ENCODE assay signal across 11 cellular contexts in the genomic region with DNA sequence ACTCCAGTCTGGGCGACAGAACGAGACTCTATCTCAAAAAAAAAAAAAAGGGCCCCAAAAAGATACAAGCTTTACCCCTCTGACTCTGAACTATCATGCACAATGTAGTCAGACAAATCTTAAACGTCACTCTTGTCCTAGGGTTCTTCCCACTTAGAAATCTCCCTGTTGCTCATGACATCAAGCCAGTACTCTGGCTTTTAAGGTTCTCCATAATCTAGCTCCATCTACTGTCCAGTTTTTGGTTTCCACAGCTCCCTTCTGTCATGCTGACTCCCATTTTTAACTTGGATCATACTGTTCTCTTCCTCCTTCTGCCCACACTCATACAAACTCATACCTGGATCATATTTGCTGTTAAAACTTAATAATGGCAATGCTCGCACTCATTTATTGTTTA.
DNase-seq lines count a peak whose midpoint lies in the region; ATAC-seq, FAIRE-seq and TF ChIP-seq lines count a peak whose summit lies in the region.
"Had no signal": no experiment of that assay in that cellular context is flagged by ENCODE, and none has a peak within 500 bp of the region (broad histone marks: within the 10 kb centered on the region; RNA-seq: fewer than 3 reads in every experiment).

No MANE protein-coding gene starts in this region.

- H3K27ac ChIP-seq in AG04450 (ENCODE audit: low read depth, low read length) (no peak overlapping the region), small intestine (ENCODE audit: low read depth in 1 of 2, low read length in 1 of 2) (no peak overlapping the region)
- H3K27ac ChIP-seq: parathyroid adenoma had no signal

- DNase-seq in AG04450 (ENCODE audit: low read depth, low spot score) = no peak
- DNase-seq in H7 = peak; percentile 10
- DNase-seq in RKO (ENCODE audit: low spot score) = peak; percentile 42
- peak; percentile 41 for DNase-seq in fibroblast of pulmonary artery (ENCODE audit: low read depth)
- no peak for DNase-seq in small intestine
- no peak for DNase-seq in Right ventricle myocardium inferior (ENCODE audit: missing footprints)
- no peak for DNase-seq in NCI-H446 treated with DMSO at 0.1 percent for 48 hours (lab: John Stamatoyannopoulos, UW)
- DNase-seq: activated CD4-positive, alpha-beta T cell treated with anti-CD3 and anti-CD28 coated beads for 1 hour had no signal

- ATAC-seq in Right ventricle myocardium inferior = no peak
- ATAC-seq in GM21381 (IDR thresholded peaks at IDR 0.05; ENCODE audit: unreplicated experiment) = no peak

- H3K36me3 ChIP-seq in H7 (replicated peaks; ENCODE audit: control insufficient read depth, insufficient read depth, low read length) = no peaks in the 10 kb centered on the region
- H3K36me3 ChIP-seq in small intestine (ENCODE audit: control insufficient read depth in 2 of 2, insufficient read depth in 2 of 2, low read length in 2 of 2) = no peaks in the 10 kb centered on the region

- no peaks in the 10 kb centered on the region for H3K4me1 ChIP-seq in small intestine (ENCODE audit: control insufficient read depth in 2 of 2, insufficient read depth in 1 of 2, low read depth in 1 of 2, low read length in 1 of 2)
- H3K4me1 ChIP-seq: parathyroid adenoma had no signal

- CTCF ChIA-PET in AG04450 (lab: Charles Lee) = interaction anchor here (0.7 to 1.2 kb wide), 4 partner anchors 9 to 32 kb away, joined by 3 read pairs; no protein-coding TSS in a partner anchor

- intact Hi-C loops in Right ventricle myocardium inferior (cut with DNase I) = no loop called here

- 87 to 96% (median 91%) methylated on average over 4 of the region's 4 CpGs for WGBS in small intestine, 3 donors

- H3K4me3 ChIP-seq in AG04450 (ENCODE audit: low read depth, low read length) (no peak overlapping the region), H7 (ENCODE audit: insufficient read depth, low read depth, low read length) (no peak overlapping the region), fibroblast of pulmonary artery (replicated peaks; ENCODE audit: low read depth, low read length) (no peak overlapping the region), small intestine (ENCODE audit: low read depth in 1 of 2, low read length in 2 of 2) (no peak overlapping the region)

- peak; percentile 45 for TF ChIP-seq CTCF in AG04450 (IDR thresholded peaks at IDR 0.05; ENCODE audit: low read depth, low read length)
- peak; percentile 33 for TF ChIP-seq CTCF in fibroblast of pulmonary artery (IDR thresholded peaks at IDR 0.05; ENCODE audit: low read length, missing control alignments)

- POLR2A ChIA-PET in AG04450 (lab: Yijun Ruan, JAX) = interaction anchor here (0.6 kb wide), 1 partner anchor 39 kb away, joined by 3 read pairs; no protein-coding TSS in a partner anchor

- H3K27me3 ChIP-seq in AG04450 (ENCODE audit: control insufficient read depth, insufficient read depth, low read length) = no peaks in the 10 kb centered on the region
- H3K27me3 ChIP-seq in H7 (ENCODE audit: control insufficient read depth, insufficient read depth, low read length) = no peaks in the 10 kb centered on the region
- no peaks in the 10 kb centered on the region for H3K27me3 ChIP-seq in small intestine (ENCODE audit: control insufficient read depth in 2 of 2, insufficient read depth in 2 of 2, low read length in 2 of 2)

- FAIRE-seq in small intestine (lab: Jason Lieb, UNC) = no peak
- FAIRE-seq: G401.6 had no signal

- H3K9me3 ChIP-seq in AG04450 (ENCODE audit: control insufficient read depth, insufficient read depth, low read length) = no peaks in the 10 kb centered on the region
- no peaks in the 10 kb centered on the region for H3K9me3 ChIP-seq in small intestine (ENCODE audit: control insufficient read depth, low read depth)

Comparison
In these comparisons a context has a peak if more than half of its experiments do, and no peak if none do; other contexts are left out.
1. DNase-seq: peak in H7 (single experiment), RKO (single experiment) and fibroblast of pulmonary artery (single experiment); none in AG04450 (single experiment), small intestine (single experiment), Right ventricle myocardium inferior (single experiment) and NCI-H446 treated with DMSO at 0.1 percent for 48 hours (single experiment).